9 cellular contexts compared by ENCODE assay signal in the genomic region with DNA sequence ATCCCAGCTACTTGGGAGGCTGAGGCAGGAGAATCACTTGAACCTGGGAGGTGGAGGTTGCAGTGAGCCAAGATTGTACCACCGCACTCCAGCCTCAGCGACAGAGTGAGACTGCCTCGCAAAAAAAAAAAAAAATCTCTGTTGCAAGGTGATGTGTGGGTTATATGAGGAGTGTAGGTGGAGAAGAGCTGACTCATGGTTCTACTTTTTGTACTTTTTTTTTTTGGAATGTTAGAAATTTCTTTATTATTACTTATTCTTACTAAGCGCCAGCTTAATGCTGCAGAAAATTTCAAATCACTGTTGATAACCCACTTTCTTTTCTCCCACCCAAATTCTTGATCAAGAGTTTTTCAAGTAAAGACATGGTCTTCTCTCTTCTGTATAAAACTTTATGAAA. TPM values are rescaled to one million over a fixed set of nuclear protein-coding genes. Genes with fewer than 3 reads are reported as not detected.
"Had no signal": no experiment of that assay in that cellular context is flagged by ENCODE, and none has a peak within 500 bp of the region (broad histone marks: within the 10 kb centered on the region; RNA-seq: fewer than 3 reads in every experiment).

No MANE protein-coding gene starts in this region.

- H3K4me1 Mint-ChIP-seq: GM23338, H9, IgD-negative memory B cell had no signal

- ATAC-seq: GM23338 had no signal

- H3K4me3 Mint-ChIP-seq: GM23338, H9, HFFc6, IgD-negative memory B cell had no signal

- FAIRE-seq: H1, H54, HTR-8/SVneo had no signal

- H3K4me3 ChIP-seq: GM23338 had no signal

- DNase-seq: H9, HCEC 1CT, HFFc6, KG1 had no signal

- H3K4me2 ChIP-seq: GM23338 had no signal

- H2AFZ ChIP-seq: GM23338 had no signal

- H3K27ac Mint-ChIP-seq: GM23338, HFFc6, IgD-negative memory B cell had no signal

- H3K9me3 Mint-ChIP-seq: GM23338, H9, HFFc6, IgD-negative memory B cell had no signal

RNA-seq across cellular contexts. Expression of gene DNAJB13, which starts 29.6 kb away (rescaled TPM):
- total RNA-seq: H1, H9 had no signal
